ENCODE assay signal across 2 cellular contexts in the genomic region with DNA sequence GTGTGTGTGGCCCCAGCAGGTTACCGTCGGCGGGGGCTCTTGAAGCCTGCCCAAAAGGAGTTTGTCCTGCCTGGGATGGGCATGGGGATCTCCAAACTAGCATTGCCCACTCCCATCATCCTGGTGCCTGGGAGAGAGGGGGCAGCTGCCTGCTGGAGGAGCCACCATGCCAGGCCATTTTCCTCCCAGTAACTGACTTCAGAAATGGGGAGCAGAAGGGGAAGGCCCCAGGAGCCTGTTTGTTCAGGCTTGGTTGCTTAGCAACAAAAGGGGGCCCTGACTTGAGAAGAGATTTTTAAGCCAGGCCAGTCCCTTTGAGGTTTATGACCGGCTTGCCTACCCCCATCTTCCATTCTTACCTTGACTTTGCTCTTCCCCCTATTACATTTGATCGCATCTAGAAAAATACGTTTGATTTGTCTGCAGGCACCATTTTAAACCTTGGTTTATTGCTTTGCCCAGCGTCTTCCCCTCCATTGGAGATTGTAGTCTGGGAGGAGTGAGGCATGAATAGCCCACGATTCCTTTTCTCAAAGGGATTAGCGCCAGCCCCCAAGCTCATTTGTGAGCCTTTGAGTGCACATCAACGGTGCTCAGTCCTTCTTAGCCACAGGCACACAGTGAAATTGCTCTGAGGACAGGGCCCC.
TF ChIP-seq lines count a peak whose summit lies in the region.

No MANE protein-coding gene starts in this region.

TF ChIP-seq in HEK293, 187 proteins besides CTCF, POLR2A, EP300 and RAD21:
- TF ChIP-seq, protein P1, sequence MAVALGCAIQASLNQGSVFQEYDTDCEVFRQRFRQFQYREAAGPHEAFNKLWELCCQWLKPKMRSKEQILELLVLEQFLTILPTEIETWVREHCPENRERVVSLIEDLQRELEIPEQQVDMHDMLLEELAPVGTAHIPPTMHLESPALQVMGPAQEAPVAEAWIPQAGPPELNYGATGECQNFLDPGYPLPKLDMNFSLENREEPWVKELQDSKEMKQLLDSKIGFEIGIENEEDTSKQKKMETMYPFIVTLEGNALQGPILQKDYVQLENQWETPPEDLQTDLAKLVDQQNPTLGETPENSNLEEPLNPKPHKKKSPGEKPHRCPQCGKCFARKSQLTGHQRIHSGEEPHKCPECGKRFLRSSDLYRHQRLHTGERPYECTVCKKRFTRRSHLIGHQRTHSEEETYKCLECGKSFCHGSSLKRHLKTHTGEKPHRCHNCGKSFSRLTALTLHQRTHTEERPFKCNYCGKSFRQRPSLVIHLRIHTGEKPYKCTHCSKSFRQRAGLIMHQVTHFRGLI (tag by site-specific recombination; IDR thresholded peaks at IDR 0.05), result no peak
- no peak for TF ChIP-seq ZNF785 (tag by site-specific recombination; IDR thresholded peaks at IDR 0.05)
- TF ChIP-seq ZNF341 (tag by site-specific recombination; IDR thresholded peaks at IDR 0.05; ENCODE audit: low read depth), result peak; percentile 49
- TF ChIP-seq, protein P2, sequence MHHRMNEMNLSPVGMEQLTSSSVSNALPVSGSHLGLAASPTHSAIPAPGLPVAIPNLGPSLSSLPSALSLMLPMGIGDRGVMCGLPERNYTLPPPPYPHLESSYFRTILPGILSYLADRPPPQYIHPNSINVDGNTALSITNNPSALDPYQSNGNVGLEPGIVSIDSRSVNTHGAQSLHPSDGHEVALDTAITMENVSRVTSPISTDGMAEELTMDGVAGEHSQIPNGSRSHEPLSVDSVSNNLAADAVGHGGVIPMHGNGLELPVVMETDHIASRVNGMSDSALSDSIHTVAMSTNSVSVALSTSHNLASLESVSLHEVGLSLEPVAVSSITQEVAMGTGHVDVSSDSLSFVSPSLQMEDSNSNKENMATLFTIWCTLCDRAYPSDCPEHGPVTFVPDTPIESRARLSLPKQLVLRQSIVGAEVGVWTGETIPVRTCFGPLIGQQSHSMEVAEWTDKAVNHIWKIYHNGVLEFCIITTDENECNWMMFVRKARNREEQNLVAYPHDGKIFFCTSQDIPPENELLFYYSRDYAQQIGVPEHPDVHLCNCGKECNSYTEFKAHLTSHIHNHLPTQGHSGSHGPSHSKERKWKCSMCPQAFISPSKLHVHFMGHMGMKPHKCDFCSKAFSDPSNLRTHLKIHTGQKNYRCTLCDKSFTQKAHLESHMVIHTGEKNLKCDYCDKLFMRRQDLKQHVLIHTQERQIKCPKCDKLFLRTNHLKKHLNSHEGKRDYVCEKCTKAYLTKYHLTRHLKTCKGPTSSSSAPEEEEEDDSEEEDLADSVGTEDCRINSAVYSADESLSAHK (tag by site-specific recombination; IDR thresholded peaks at IDR 0.05), result no peak
- no peak for TF ChIP-seq ZNF501 (tag by site-specific recombination; IDR thresholded peaks at IDR 0.05)
- TF ChIP-seq ZNF585B (tag by site-specific recombination; IDR thresholded peaks at IDR 0.05), result no peak
- no peak for TF ChIP-seq ZNF2 (tag by site-specific recombination; IDR thresholded peaks at IDR 0.05)
- TF ChIP-seq ZBTB6 (tag by site-specific recombination; IDR thresholded peaks at IDR 0.05), result no peak
- TF ChIP-seq TCF7L2 (IDR thresholded peaks at IDR 0.05; ENCODE audit: borderline replicate concordance, low read depth, low read length), result no peak

TF ChIP-seq in WTC11, 78 proteins besides CTCF, POLR2A, EP300 and RAD21:
- TF ChIP-seq ATF6 (CRISPR knock-in tag; IDR thresholded peaks at IDR 0.05) (no peak), ZNF121 (CRISPR knock-in tag; IDR thresholded peaks at IDR 0.05) (no peak), CBFB (CRISPR knock-in tag; IDR thresholded peaks at IDR 0.05; ENCODE audit: low read depth) (no peak), ZNF317 (CRISPR knock-in tag; IDR thresholded peaks at IDR 0.05; ENCODE audit: borderline replicate concordance, low read depth) (no peak), OVOL2 (CRISPR knock-in tag; IDR thresholded peaks at IDR 0.05; ENCODE audit: borderline replicate concordance) (no peak), ZNF219 (CRISPR knock-in tag; IDR thresholded peaks at IDR 0.05; ENCODE audit: borderline replicate concordance) (no peak), ZNF512 (CRISPR knock-in tag; IDR thresholded peaks at IDR 0.05; ENCODE audit: borderline replicate concordance) (no peak)
